Comparison of ENCODE assay signal across 1 cellular context in genomic region chr5:177132504-177133118, GRCh38.
TF ChIP-seq lines count a peak whose summit lies in the region.

No MANE protein-coding gene starts in this region.

TF ChIP-seq in HCT116, 20 proteins besides CTCF, POLR2A, EP300 and RAD21:
- TF ChIP-seq REST (IDR thresholded peaks at IDR 0.05; ENCODE audit: low read depth): no peak
- no peak for TF ChIP-seq EZH2 (IDR thresholded peaks at IDR 0.05)
- no peak for TF ChIP-seq POLR2AphosphoS5 (IDR thresholded peaks at IDR 0.05; ENCODE audit: low read depth, low read length)
- TF ChIP-seq EZH2phosphoT487 (IDR thresholded peaks at IDR 0.05; ENCODE audit: borderline replicate concordance): no peak
- no peak for TF ChIP-seq CEBPB (IDR thresholded peaks at IDR 0.05; ENCODE audit: low read depth)
- TF ChIP-seq ZFX (IDR thresholded peaks at IDR 0.05): no peak
- no peak for TF ChIP-seq SRF (IDR thresholded peaks at IDR 0.05; ENCODE audit: low read depth)
- no peak for TF ChIP-seq YY1 (IDR thresholded peaks at IDR 0.05; ENCODE audit: extremely low read depth, insufficient replicate concordance, low read depth, low read length)
- no peak for TF ChIP-seq ELF1 (IDR thresholded peaks at IDR 0.05; ENCODE audit: borderline replicate concordance, low read depth)
- TF ChIP-seq MAX (IDR thresholded peaks at IDR 0.05): no peak
- no peak for TF ChIP-seq JUND (IDR thresholded peaks at IDR 0.05)
- TF ChIP-seq ZBTB33 (IDR thresholded peaks at IDR 0.05; ENCODE audit: extremely low read depth, insufficient replicate concordance, low read length): no peak
- no peak for TF ChIP-seq FOSL1 (IDR thresholded peaks at IDR 0.05; ENCODE audit: low read depth)
- TF ChIP-seq CBX3 (IDR thresholded peaks at IDR 0.05; ENCODE audit: low read depth): no peak
- no peak for TF ChIP-seq TCF7L2 (IDR thresholded peaks at IDR 0.05; ENCODE audit: borderline replicate concordance, extremely low read depth, insufficient read depth, insufficient read length)
- TF ChIP-seq EGR1 (IDR thresholded peaks at IDR 0.05; ENCODE audit: low read depth): no peak
- no peak for TF ChIP-seq ATF3 (IDR thresholded peaks at IDR 0.05)
- TF ChIP-seq ZNF274 (IDR thresholded peaks at IDR 0.05; ENCODE audit: low read depth, low read length): no peak
- TF ChIP-seq SP1 (IDR thresholded peaks at IDR 0.05; ENCODE audit: low read depth): no peak
- TF ChIP-seq SIN3A (IDR thresholded peaks at IDR 0.05; ENCODE audit: low read depth): no peak
